In genomic region chr12:93134893-93135285, GRCh38 we compare ENCODE assay signal across 1 cellular context.
A peak's percentile ranks its signal among the peaks of the same experiment; 100 is the strongest.
TF ChIP-seq lines count a peak whose summit lies in the region.

No MANE protein-coding gene starts in this region.

TF ChIP-seq in HepG2, 621 proteins besides CTCF, POLR2A, EP300 and RAD21 (continued from another document and continues in another):
- peak; percentile 53; the same call in 1 of the 2 replicates for TF ChIP-seq CEBPB (IDR thresholded peaks at IDR 0.05; ENCODE audit: borderline replicate concordance, low read depth, low read length)
- no peak for TF ChIP-seq WIZ (CRISPR knock-in tag; IDR thresholded peaks at IDR 0.05)
- 0 out of 2 replicates have a peak, but pooled peaks have one; percentile 57 for TF ChIP-seq BRD4 (CRISPR knock-in tag; IDR thresholded peaks at IDR 0.05)
- TF ChIP-seq, protein P1, sequence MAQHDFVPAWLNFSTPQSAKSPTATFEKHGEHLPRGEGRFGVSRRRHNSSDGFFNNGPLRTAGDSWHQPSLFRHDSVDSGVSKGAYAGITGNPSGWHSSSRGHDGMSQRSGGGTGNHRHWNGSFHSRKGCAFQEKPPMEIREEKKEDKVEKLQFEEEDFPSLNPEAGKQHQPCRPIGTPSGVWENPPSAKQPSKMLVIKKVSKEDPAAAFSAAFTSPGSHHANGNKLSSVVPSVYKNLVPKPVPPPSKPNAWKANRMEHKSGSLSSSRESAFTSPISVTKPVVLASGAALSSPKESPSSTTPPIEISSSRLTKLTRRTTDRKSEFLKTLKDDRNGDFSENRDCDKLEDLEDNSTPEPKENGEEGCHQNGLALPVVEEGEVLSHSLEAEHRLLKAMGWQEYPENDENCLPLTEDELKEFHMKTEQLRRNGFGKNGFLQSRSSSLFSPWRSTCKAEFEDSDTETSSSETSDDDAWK (CRISPR knock-in tag; IDR thresholded peaks at IDR 0.05) = no peak
- peak; percentile 29; the same call in 1 of the 2 replicates for TF ChIP-seq GABPB1 (CRISPR knock-in tag; IDR thresholded peaks at IDR 0.05)
- TF ChIP-seq ZFYVE20 (CRISPR knock-in tag; IDR thresholded peaks at IDR 0.05; ENCODE audit: borderline replicate concordance, low read depth) = no peak
- TF ChIP-seq, protein P2, sequence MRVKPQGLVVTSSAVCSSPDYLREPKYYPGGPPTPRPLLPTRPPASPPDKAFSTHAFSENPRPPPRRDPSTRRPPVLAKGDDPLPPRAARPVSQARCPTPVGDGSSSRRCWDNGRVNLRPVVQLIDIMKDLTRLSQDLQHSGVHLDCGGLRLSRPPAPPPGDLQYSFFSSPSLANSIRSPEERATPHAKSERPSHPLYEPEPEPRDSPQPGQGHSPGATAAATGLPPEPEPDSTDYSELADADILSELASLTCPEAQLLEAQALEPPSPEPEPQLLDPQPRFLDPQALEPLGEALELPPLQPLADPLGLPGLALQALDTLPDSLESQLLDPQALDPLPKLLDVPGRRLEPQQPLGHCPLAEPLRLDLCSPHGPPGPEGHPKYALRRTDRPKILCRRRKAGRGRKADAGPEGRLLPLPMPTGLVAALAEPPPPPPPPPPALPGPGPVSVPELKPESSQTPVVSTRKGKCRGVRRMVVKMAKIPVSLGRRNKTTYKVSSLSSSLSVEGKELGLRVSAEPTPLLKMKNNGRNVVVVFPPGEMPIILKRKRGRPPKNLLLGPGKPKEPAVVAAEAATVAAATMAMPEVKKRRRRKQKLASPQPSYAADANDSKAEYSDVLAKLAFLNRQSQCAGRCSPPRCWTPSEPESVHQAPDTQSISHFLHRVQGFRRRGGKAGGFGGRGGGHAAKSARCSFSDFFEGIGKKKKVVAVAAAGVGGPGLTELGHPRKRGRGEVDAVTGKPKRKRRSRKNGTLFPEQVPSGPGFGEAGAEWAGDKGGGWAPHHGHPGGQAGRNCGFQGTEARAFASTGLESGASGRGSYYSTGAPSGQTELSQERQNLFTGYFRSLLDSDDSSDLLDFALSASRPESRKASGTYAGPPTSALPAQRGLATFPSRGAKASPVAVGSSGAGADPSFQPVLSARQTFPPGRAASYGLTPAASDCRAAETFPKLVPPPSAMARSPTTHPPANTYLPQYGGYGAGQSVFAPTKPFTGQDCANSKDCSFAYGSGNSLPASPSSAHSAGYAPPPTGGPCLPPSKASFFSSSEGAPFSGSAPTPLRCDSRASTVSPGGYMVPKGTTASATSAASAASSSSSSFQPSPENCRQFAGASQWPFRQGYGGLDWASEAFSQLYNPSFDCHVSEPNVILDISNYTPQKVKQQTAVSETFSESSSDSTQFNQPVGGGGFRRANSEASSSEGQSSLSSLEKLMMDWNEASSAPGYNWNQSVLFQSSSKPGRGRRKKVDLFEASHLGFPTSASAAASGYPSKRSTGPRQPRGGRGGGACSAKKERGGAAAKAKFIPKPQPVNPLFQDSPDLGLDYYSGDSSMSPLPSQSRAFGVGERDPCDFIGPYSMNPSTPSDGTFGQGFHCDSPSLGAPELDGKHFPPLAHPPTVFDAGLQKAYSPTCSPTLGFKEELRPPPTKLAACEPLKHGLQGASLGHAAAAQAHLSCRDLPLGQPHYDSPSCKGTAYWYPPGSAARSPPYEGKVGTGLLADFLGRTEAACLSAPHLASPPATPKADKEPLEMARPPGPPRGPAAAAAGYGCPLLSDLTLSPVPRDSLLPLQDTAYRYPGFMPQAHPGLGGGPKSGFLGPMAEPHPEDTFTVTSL (CRISPR knock-in tag; IDR thresholded peaks at IDR 0.05; ENCODE audit: borderline replicate concordance) = 0 out of 2 replicates have a peak, but pooled peaks have one; percentile 72
- no peak for TF ChIP-seq ZSCAN21 (CRISPR knock-in tag; IDR thresholded peaks at IDR 0.05; ENCODE audit: borderline replicate concordance)
- TF ChIP-seq ZNF530 (CRISPR knock-in tag; IDR thresholded peaks at IDR 0.05; ENCODE audit: low read depth) = no peak
- no peak for TF ChIP-seq ZNF883 (CRISPR knock-in tag; IDR thresholded peaks at IDR 0.05; ENCODE audit: not compliant biosample characterization)
- no peak; the same call in 1 of the 2 replicates for TF ChIP-seq NFIC (IDR thresholded peaks at IDR 0.05; ENCODE audit: low read length)
- TF ChIP-seq NFKBIZ (CRISPR knock-in tag; IDR thresholded peaks at IDR 0.05) = no peak
- TF ChIP-seq ZNF383 (CRISPR knock-in tag; IDR thresholded peaks at IDR 0.05; ENCODE audit: borderline replicate concordance) = no peak
- TF ChIP-seq, protein P3, sequence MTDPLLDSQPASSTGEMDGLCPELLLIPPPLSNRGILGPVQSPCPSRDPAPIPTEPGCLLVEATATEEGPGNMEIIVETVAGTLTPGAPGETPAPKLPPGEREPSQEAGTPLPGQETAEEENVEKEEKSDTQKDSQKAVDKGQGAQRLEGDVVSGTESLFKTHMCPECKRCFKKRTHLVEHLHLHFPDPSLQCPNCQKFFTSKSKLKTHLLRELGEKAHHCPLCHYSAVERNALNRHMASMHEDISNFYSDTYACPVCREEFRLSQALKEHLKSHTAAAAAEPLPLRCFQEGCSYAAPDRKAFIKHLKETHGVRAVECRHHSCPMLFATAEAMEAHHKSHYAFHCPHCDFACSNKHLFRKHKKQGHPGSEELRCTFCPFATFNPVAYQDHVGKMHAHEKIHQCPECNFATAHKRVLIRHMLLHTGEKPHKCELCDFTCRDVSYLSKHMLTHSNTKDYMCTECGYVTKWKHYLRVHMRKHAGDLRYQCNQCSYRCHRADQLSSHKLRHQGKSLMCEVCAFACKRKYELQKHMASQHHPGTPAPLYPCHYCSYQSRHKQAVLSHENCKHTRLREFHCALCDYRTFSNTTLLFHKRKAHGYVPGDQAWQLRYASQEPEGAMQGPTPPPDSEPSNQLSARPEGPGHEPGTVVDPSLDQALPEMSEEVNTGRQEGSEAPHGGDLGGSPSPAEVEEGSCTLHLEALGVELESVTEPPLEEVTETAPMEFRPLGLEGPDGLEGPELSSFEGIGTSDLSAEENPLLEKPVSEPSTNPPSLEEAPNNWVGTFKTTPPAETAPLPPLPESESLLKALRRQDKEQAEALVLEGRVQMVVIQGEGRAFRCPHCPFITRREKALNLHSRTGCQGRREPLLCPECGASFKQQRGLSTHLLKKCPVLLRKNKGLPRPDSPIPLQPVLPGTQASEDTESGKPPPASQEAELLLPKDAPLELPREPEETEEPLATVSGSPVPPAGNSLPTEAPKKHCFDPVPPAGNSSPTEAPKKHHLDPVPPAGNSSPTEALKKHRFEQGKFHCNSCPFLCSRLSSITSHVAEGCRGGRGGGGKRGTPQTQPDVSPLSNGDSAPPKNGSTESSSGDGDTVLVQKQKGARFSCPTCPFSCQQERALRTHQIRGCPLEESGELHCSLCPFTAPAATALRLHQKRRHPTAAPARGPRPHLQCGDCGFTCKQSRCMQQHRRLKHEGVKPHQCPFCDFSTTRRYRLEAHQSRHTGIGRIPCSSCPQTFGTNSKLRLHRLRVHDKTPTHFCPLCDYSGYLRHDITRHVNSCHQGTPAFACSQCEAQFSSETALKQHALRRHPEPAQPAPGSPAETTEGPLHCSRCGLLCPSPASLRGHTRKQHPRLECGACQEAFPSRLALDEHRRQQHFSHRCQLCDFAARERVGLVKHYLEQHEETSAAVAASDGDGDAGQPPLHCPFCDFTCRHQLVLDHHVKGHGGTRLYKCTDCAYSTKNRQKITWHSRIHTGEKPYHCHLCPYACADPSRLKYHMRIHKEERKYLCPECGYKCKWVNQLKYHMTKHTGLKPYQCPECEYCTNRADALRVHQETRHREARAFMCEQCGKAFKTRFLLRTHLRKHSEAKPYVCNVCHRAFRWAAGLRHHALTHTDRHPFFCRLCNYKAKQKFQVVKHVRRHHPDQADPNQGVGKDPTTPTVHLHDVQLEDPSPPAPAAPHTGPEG (CRISPR knock-in tag; IDR thresholded peaks at IDR 0.05) = no peak
- TF ChIP-seq ZNF205 (CRISPR knock-in tag; IDR thresholded peaks at IDR 0.05) = no peak
- peak; percentile 77 for TF ChIP-seq CEBPG (CRISPR knock-in tag; IDR thresholded peaks at IDR 0.05)
- TF ChIP-seq ZSCAN22 (CRISPR knock-in tag; IDR thresholded peaks at IDR 0.05) = 0 out of 2 replicates have a peak, but pooled peaks have one; percentile 29
- no peak for TF ChIP-seq XBP1 (CRISPR knock-in tag; IDR thresholded peaks at IDR 0.05)
- no peak for TF ChIP-seq E2F2 (CRISPR knock-in tag; IDR thresholded peaks at IDR 0.05; ENCODE audit: borderline replicate concordance)
- no peak for TF ChIP-seq THYN1 (CRISPR knock-in tag; IDR thresholded peaks at IDR 0.05; ENCODE audit: borderline replicate concordance, low read depth)
- TF ChIP-seq ZNF546 (CRISPR knock-in tag; conservative IDR thresholded peaks at IDR 0.05) = no peak
- TF ChIP-seq KMT2A (CRISPR knock-in tag; IDR thresholded peaks at IDR 0.05) = no peak
- TF ChIP-seq, protein P4, sequence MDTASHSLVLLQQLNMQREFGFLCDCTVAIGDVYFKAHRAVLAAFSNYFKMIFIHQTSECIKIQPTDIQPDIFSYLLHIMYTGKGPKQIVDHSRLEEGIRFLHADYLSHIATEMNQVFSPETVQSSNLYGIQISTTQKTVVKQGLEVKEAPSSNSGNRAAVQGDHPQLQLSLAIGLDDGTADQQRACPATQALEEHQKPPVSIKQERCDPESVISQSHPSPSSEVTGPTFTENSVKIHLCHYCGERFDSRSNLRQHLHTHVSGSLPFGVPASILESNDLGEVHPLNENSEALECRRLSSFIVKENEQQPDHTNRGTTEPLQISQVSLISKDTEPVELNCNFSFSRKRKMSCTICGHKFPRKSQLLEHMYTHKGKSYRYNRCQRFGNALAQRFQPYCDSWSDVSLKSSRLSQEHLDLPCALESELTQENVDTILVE (CRISPR knock-in tag; IDR thresholded peaks at IDR 0.05) = no peak
- no peak for TF ChIP-seq ZNF841 (CRISPR knock-in tag; IDR thresholded peaks at IDR 0.05; ENCODE audit: borderline replicate concordance)
- TF ChIP-seq, protein P5, sequence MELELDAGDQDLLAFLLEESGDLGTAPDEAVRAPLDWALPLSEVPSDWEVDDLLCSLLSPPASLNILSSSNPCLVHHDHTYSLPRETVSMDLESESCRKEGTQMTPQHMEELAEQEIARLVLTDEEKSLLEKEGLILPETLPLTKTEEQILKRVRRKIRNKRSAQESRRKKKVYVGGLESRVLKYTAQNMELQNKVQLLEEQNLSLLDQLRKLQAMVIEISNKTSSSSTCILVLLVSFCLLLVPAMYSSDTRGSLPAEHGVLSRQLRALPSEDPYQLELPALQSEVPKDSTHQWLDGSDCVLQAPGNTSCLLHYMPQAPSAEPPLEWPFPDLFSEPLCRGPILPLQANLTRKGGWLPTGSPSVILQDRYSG (CRISPR knock-in tag; IDR thresholded peaks at IDR 0.05) = no peak
- TF ChIP-seq TFAP4 (IDR thresholded peaks at IDR 0.05; ENCODE audit: borderline replicate concordance, low read depth) = no peak
- TF ChIP-seq ZNF569 (CRISPR knock-in tag; IDR thresholded peaks at IDR 0.05; ENCODE audit: borderline replicate concordance) = no peak
- no peak for TF ChIP-seq ZSCAN5A (CRISPR knock-in tag; IDR thresholded peaks at IDR 0.05; ENCODE audit: borderline replicate concordance)
- TF ChIP-seq SKI (IDR thresholded peaks at IDR 0.05; ENCODE audit: partially characterized antibody) = peak; percentile 42
- TF ChIP-seq, protein P6, sequence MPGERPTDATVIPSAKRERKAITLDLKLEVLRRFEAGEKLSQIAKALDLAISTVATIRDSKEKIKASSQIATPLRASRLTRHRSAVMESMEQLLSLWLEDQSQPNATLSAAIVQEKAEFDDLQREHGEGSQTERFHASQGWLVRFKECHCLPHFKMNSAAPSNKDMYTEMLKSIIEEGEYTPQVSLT (CRISPR knock-in tag; IDR thresholded peaks at IDR 0.05; ENCODE audit: borderline replicate concordance, low read depth) = 0 out of 2 replicates have a peak, but pooled peaks have one; percentile 76
- TF ChIP-seq ZNF768 (CRISPR knock-in tag; IDR thresholded peaks at IDR 0.05) = no peak
- no peak for TF ChIP-seq ZNF24 (IDR thresholded peaks at IDR 0.05)
- TF ChIP-seq SNAI1 (CRISPR knock-in tag; IDR thresholded peaks at IDR 0.05; ENCODE audit: borderline replicate concordance) = no peak
- no peak for TF ChIP-seq ZBTB46 (CRISPR knock-in tag; IDR thresholded peaks at IDR 0.05; ENCODE audit: borderline replicate concordance)
